In genomic region chr2:62319061-62319460, GRCh38 we compare ENCODE assay signal across 26 cellular contexts.
DNase-seq lines count a peak whose midpoint lies in the region; ATAC-seq, FAIRE-seq and TF ChIP-seq lines count a peak whose summit lies in the region.
"Had no signal": no experiment of that assay in that cellular context is flagged by ENCODE, and none has a peak within 500 bp of the region (broad histone marks: within the 10 kb centered on the region; RNA-seq: fewer than 3 reads in every experiment).

No MANE protein-coding gene starts in this region.

- peaks cover 0 to 3% (median 0%) of the 10 kb centered on the region in 7 donors for H3K9me3 Mint-ChIP-seq in CD4-positive, CD25-positive, alpha-beta regulatory T cell
- peaks cover 0 to 4% (median 2%) of the 10 kb centered on the region in 7 donors for H3K9me3 Mint-ChIP-seq in naive B cell
- H3K9me3 Mint-ChIP-seq: CD4-positive, alpha-beta T cell had no signal

- H3K27me3 Mint-ChIP-seq in CD4-positive, CD25-positive, alpha-beta regulatory T cell, result no peaks in the 10 kb centered on the region
- no peaks in the 10 kb centered on the region for H3K27me3 Mint-ChIP-seq in naive B cell
- H3K27me3 Mint-ChIP-seq: activated CD4-positive, alpha-beta memory T cell treated with anti-CD3 and anti-CD28 coated beads, Interleukin-2, amount 10 ng/mL, durations not matched to agents 7 days and 5 days; CD4-positive, alpha-beta T cell had no signal

- H3K27me3 ChIP-seq in CD4-positive, CD25-positive, alpha-beta regulatory T cell (ENCODE audit: control insufficient read depth, insufficient read depth, low read length), result no peaks in the 10 kb centered on the region
- no peaks in the 10 kb centered on the region for H3K27me3 ChIP-seq in GM12878 (replicated peaks in 1 of 2; ENCODE audit: control insufficient read depth in 2 of 2, insufficient read depth in 2 of 2, low read length in 1 of 2)
- H3K27me3 ChIP-seq: hepatocyte had no signal

- RAD21 ChIA-PET in GM12878 (lab: Charles Lee; ENCODE audit: unreplicated experiment), result interaction anchor here (1.0 to 2.7 kb wide), 8 partner anchors 9 to 324 kb away, joined by 3 to 8 read pairs (median 4); no protein-coding TSS in a partner anchor

- TF ChIP-seq EP300 in GM12878 (IDR thresholded peaks at IDR 0.05; ENCODE audit: borderline replicate concordance in 1 of 2, control insufficient read depth in 1 of 2, low read depth in 2 of 2, low read length in 2 of 2), result no peak

- H3K4me3 Mint-ChIP-seq in CD4-positive, CD25-positive, alpha-beta regulatory T cell, result no peak overlapping the region
- peak overlapping the region; percentile 15 to 87 (median 70) for H3K4me3 Mint-ChIP-seq in naive B cell
- H3K4me3 Mint-ChIP-seq: activated CD4-positive, alpha-beta memory T cell treated with anti-CD3 and anti-CD28 coated beads, Interleukin-2, amount 10 ng/mL, durations not matched to agents 7 days and 5 days; CD4-positive, alpha-beta T cell; neural crest cell had no signal

- TF ChIP-seq CTCF in GM12878 (IDR thresholded peaks at IDR 0.05 in 2 of 3, conservative IDR thresholded peaks at IDR 0.05 in 1 of 3; ENCODE audit: control insufficient read depth in 2 of 3, extremely low read depth in 1 of 3, insufficient read depth in 1 of 3, low read depth in 3 of 3, low read length in 3 of 3), result no peak

- SMC1A ChIA-PET in GM12878 (lab: Charles Lee; ENCODE audit: uncharacterized antibody, unreplicated experiment), result interaction anchor here (1.2 to 26.8 kb wide), 6 partner anchors 8 to 91 kb away, joined by 3 to 467 read pairs (median 8); no protein-coding TSS in a partner anchor

- no peak for TF ChIP-seq RAD21 in GM12878 (IDR thresholded peaks at IDR 0.05; ENCODE audit: insufficient read depth, low read depth, low read length)

- TF ChIP-seq POLR2A in GM12878 (IDR thresholded peaks at IDR 0.05; ENCODE audit: low read depth, low read length) (no peak), GM18505 (IDR thresholded peaks at IDR 0.05; ENCODE audit: borderline replicate concordance, extremely low read depth, insufficient read depth, insufficient read length) (no peak)

- H3K4me3 ChIP-seq in CD4-positive, CD25-positive, alpha-beta regulatory T cell (ENCODE audit: low read depth, low read length), result no peak overlapping the region
- no peak overlapping the region for H3K4me3 ChIP-seq in GM12878
- H3K4me3 ChIP-seq: hepatocyte, psoas muscle, thoracic aorta had no signal

- H3K9me3 ChIP-seq in CD4-positive, CD25-positive, alpha-beta regulatory T cell (ENCODE audit: control insufficient read depth in 2 of 2, low read length in 2 of 2), result no peaks in the 10 kb centered on the region
- H3K9me3 ChIP-seq in GM12878 (replicated peaks; ENCODE audit: control insufficient read depth, insufficient read depth, low read length), result no peaks in the 10 kb centered on the region; the same call in 2 of the 3 replicates
- H3K9me3 ChIP-seq: psoas muscle, thoracic aorta had no signal

- H3K4me2 ChIP-seq in GM12878 (ENCODE audit: control insufficient read depth, insufficient read depth), result peak overlapping the region; percentile 71
- H3K4me2 ChIP-seq: hepatocyte had no signal

- H3K4me1 Mint-ChIP-seq in CD4-positive, CD25-positive, alpha-beta regulatory T cell, result peaks cover 7 to 35% (median 21%) of the 10 kb centered on the region in 4 donors
- H3K4me1 Mint-ChIP-seq in naive B cell, result peaks cover 23 to 50% (median 43%) of the 10 kb centered on the region in 3 donors

- no peak for DNase-seq in CD4-positive, CD25-positive, alpha-beta regulatory T cell
- DNase-seq in GM12878 (ENCODE audit: low read depth, low spot score) (no peak), naive B cell (no peak), retina (no peak), NOMO-1 treated with DMSO at 0.1 percent for 48 hours (lab: John Stamatoyannopoulos, UW; ENCODE audit: unreplicated experiment) (no peak)
- DNase-seq: activated CD4-positive, alpha-beta memory T cell treated with anti-CD3 and anti-CD28 coated beads, Interleukin-2, amount 10 ng/mL, durations not matched to agents 7 days and 5 days; CD4-positive, alpha-beta T cell; foreskin keratinocyte; GOT3; NCI-H1105 treated with DMSO at 0.1 percent for 48 hours; NCI-H2107; NCI-H524; psoas muscle; SHP77; stimulated activated CD4-positive, alpha-beta T cell treated with anti-CD3 and anti-CD28 coated beads, Interleukin-12 subunit alpha, Interleukin-12 subunit beta, amount 100 ng/mL, for 4 hours; stimulated activated CD8-positive, alpha-beta memory T cell treated with anti-CD3 and anti-CD28 coated beads, Interleukin-4, amount 100 ng/mL, for 48 hours had no signal

- intact Hi-C loops in GM12878 (cut with micrococcal nuclease; ENCODE audit: unreplicated experiment), result no loop called here

- CTCF ChIA-PET in GM12878 (lab: Yijun Ruan, JAX), result interaction anchor here (0.7 to 1.6 kb wide), 5 partner anchors 8 to 326 kb away, joined by 3 to 4 read pairs (median 3); no protein-coding TSS in a partner anchor

- in situ Hi-C loops in GM12878 (cut with MboI), result no loop called here

- H3K4me1 ChIP-seq in CD4-positive, CD25-positive, alpha-beta regulatory T cell (ENCODE audit: control insufficient read depth, insufficient read depth, low read length, poor library complexity, severe bottlenecking), result peaks cover 13% of the 10 kb centered on the region
- H3K4me1 ChIP-seq in GM12878 (ENCODE audit: control insufficient read depth, insufficient read depth, low read length), result peaks cover 40% of the 10 kb centered on the region
- H3K4me1 ChIP-seq: foreskin keratinocyte, psoas muscle had no signal

- peak overlapping the region; percentile 42; the same call in 1 of the 2 replicates for H3K9ac ChIP-seq in GM12878 (ENCODE audit: control insufficient read depth, insufficient read depth, low read length)

- H3K36me3 ChIP-seq in CD4-positive, CD25-positive, alpha-beta regulatory T cell (ENCODE audit: control insufficient read depth, insufficient read depth, low read length), result no peaks in the 10 kb centered on the region
- no peaks in the 10 kb centered on the region for H3K36me3 ChIP-seq in GM12878 (ENCODE audit: control insufficient read depth in 2 of 2, insufficient read depth in 2 of 2, low read length in 1 of 2)
- H3K36me3 ChIP-seq: thoracic aorta had no signal

- 0 out of 2 replicates have a peak, but pooled peaks cover 3% of the 10 kb centered on the region for H3K79me2 ChIP-seq in GM12878 (ENCODE audit: control insufficient read depth, insufficient read depth, low read length)
- H3K79me2 ChIP-seq: hepatocyte had no signal

- WGBS in GM12878 (ENCODE audit: insufficient coverage, insufficient replicate concordance, low lambda C conversion rate, missing lambda C conversion rate), result 0% methylated on average over 1 of the region's 1 CpG

- H3K27ac Mint-ChIP-seq in CD4-positive, CD25-positive, alpha-beta regulatory T cell, result peak overlapping the region in 2 of 3 donors; percentile 2 to 65
- peak overlapping the region; percentile 48 to 97 (median 78) for H3K27ac Mint-ChIP-seq in naive B cell
- H3K27ac Mint-ChIP-seq: activated CD4-positive, alpha-beta memory T cell treated with anti-CD3 and anti-CD28 coated beads, Interleukin-2, amount 10 ng/mL, durations not matched to agents 7 days and 5 days; CD4-positive, alpha-beta T cell had no signal

- ATAC-seq in CD4-positive, CD25-positive, alpha-beta regulatory T cell (ENCODE audit: low read depth in 2 of 2), result no peak
- peak; percentile 33 for ATAC-seq in HG03432 (IDR thresholded peaks at IDR 0.05; ENCODE audit: unreplicated experiment)
- peak; percentile 54 for ATAC-seq in GM12878
- peak in 1 of 2 donors; percentile 43 for ATAC-seq in naive B cell (ENCODE audit: low read depth in 2 of 2)
- no peak for ATAC-seq in GM18505 (IDR thresholded peaks at IDR 0.05; ENCODE audit: unreplicated experiment)
- ATAC-seq in GM19351 (IDR thresholded peaks at IDR 0.05; ENCODE audit: unreplicated experiment), result no peak
- ATAC-seq: activated naive CD4-positive, alpha-beta T cell treated with anti-CD3 and anti-CD28 coated beads, Interleukin-2, amount 50 U/mL, for 72 hours; foreskin keratinocyte; psoas muscle had no signal

- no peaks in the 10 kb centered on the region for H3K36me3 Mint-ChIP-seq in CD4-positive, CD25-positive, alpha-beta regulatory T cell
- peaks cover 0 to 4% of the 10 kb centered on the region in 2 donors for H3K36me3 Mint-ChIP-seq in naive B cell

- no peaks in the 10 kb centered on the region for H4K20me1 ChIP-seq in GM12878 (ENCODE audit: control insufficient read depth, insufficient read depth)

- H2AFZ ChIP-seq in GM12878 (ENCODE audit: control insufficient read depth, low read depth, low read length), result peak overlapping the region; percentile 66
- H2AFZ ChIP-seq: hepatocyte had no signal

- POLR2A ChIA-PET in GM12878 (lab: Charles Lee), result interaction anchor here (1.1 to 2.5 kb wide), 2 partner anchors 10 to 21 kb away, joined by 4 to 11 read pairs; no protein-coding TSS in a partner anchor

- peak; percentile 23 for FAIRE-seq in GM12878 (lab: Jason Lieb, UNC)
- FAIRE-seq: bronchial epithelial cell, islet of Langerhans had no signal

- H3K27ac ChIP-seq in CD4-positive, CD25-positive, alpha-beta regulatory T cell (ENCODE audit: insufficient read depth, low read length, poor library complexity, severe bottlenecking), result no peak overlapping the region
- peak overlapping the region; percentile 71 for H3K27ac ChIP-seq in GM12878 (ENCODE audit: control insufficient read depth, insufficient read depth)
- H3K27ac ChIP-seq: epithelial cell of prostate, foreskin keratinocyte, hepatocyte, psoas muscle, thoracic aorta had no signal

- BruUV-seq in GM12878 (replicated peaks; lab: Mats Ljungman, UMichigan), result no TSS peak

TF ChIP-seq in GM12878, 131 proteins besides CTCF, POLR2A, EP300 and RAD21:
- no peak for TF ChIP-seq KAT2A (conservative IDR thresholded peaks at IDR 0.05; ENCODE audit: control insufficient read depth, low read depth, low read length)
- no peak for TF ChIP-seq POLR2AphosphoS5 (IDR thresholded peaks at IDR 0.05; ENCODE audit: low read length)
- 0 out of 2 replicates have a peak, but pooled peaks have one; percentile 5 for TF ChIP-seq RUNX3 (IDR thresholded peaks at IDR 0.05; ENCODE audit: low read length)
- 0 out of 4 replicates have a peak, but pooled peaks of 1 of the 2 experiments have one; percentile 18 for TF ChIP-seq IKZF2 (IDR thresholded peaks at IDR 0.05)

Comparison
In these comparisons a context has a peak if more than half of its experiments do, and no peak if none do; other contexts are left out.
1. ATAC-seq: peak in HG03432 (single experiment) and GM12878 (single experiment); none in CD4-positive, CD25-positive, alpha-beta regulatory T cell (0 of 2), GM18505 (single experiment) and GM19351 (single experiment).
2. H3K4me3 Mint-ChIP-seq: peak in naive B cell (8 of 8); none in CD4-positive, CD25-positive, alpha-beta regulatory T cell (0 of 4).